In the genomic region with DNA sequence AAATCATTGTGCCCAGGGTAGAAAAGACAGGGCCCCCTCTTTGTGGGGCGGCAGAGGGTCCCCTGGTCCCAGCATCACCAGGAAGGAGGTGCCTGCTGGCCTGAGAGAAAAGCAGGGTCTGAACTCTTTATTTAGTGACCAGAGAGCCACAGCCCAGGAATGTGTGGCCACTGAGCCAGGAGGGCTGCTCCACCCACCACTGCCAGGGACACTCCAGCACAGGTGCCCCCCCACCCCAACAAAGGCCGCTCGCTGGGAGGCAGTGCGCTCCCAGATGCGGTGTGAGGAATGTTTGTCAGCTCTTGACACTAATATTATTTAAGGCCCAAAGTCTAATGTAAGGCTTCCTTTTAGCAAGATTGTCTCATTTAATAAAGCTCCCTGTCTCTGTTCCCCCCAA, we compare ENCODE assay signal across 1 cellular context.
TF ChIP-seq lines count a peak whose summit lies in the region.

No MANE protein-coding gene starts in this region.

TF ChIP-seq in GM23338, 12 proteins besides CTCF, POLR2A, EP300 and RAD21:
- TF ChIP-seq EZH2phosphoT487 (IDR thresholded peaks at IDR 0.05; ENCODE audit: unreplicated experiment) (no peak), POLR2AphosphoS5 (IDR thresholded peaks at IDR 0.05; ENCODE audit: low read depth) (no peak), EZH2 (IDR thresholded peaks at IDR 0.05; ENCODE audit: low read depth, unreplicated experiment) (no peak), CREB1 (CRISPR knock-in tag; IDR thresholded peaks at IDR 0.05; ENCODE audit: low read depth) (no peak), ZNF114 (CRISPR knock-in tag; IDR thresholded peaks at IDR 0.05) (no peak)
- TF ChIP-seq, protein P1, sequence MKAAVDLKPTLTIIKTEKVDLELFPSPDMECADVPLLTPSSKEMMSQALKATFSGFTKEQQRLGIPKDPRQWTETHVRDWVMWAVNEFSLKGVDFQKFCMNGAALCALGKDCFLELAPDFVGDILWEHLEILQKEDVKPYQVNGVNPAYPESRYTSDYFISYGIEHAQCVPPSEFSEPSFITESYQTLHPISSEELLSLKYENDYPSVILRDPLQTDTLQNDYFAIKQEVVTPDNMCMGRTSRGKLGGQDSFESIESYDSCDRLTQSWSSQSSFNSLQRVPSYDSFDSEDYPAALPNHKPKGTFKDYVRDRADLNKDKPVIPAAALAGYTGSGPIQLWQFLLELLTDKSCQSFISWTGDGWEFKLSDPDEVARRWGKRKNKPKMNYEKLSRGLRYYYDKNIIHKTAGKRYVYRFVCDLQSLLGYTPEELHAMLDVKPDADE (IDR thresholded peaks at IDR 0.05), result no peak
